20 cellular contexts compared by ENCODE assay signal in genomic region chr1:82269466-82269865, GRCh38.
DNase-seq lines count a peak whose midpoint lies in the region; ATAC-seq and TF ChIP-seq lines count a peak whose summit lies in the region.
"Had no signal": no experiment of that assay in that cellular context is flagged by ENCODE, and none has a peak within 500 bp of the region (broad histone marks: within the 10 kb centered on the region; RNA-seq: fewer than 3 reads in every experiment).

No MANE protein-coding gene starts in this region.

- H3K4me3 ChIP-seq in astrocyte of the spinal cord (ENCODE audit: low read depth, low read length), result no peak overlapping the region
- no peak overlapping the region for H3K4me3 ChIP-seq in foreskin fibroblast (ENCODE audit: low read depth in 1 of 2, low read length in 2 of 2)
- H3K4me3 ChIP-seq in mucosa of descending colon, result no peak overlapping the region
- H3K4me3 ChIP-seq: esophagus muscularis mucosa, pancreas, smooth muscle cell had no signal

- peak; percentile 41 for DNase-seq in HPDE6-E6E7 (ENCODE audit: extremely low spot score)
- peak; percentile 33 for DNase-seq in astrocyte of the spinal cord (ENCODE audit: low read depth, low spot score)
- peak; percentile 35 to 74 for DNase-seq in foreskin fibroblast
- peak; percentile 84 for DNase-seq in renal cortical epithelial cell (ENCODE audit: low read depth)
- DNase-seq in G401 (ENCODE audit: low spot score), result no peak
- no peak for DNase-seq in kidney glomerular epithelial cell (lab: John Stamatoyannopoulos, UW)
- DNase-seq in mucosa of descending colon, result no peak
- DNase-seq in NCI-H1092 treated with DMSO at 0.1 percent for 48 hours (lab: John Stamatoyannopoulos, UW), result no peak
- DNase-seq: activated CD4-positive, alpha-beta memory T cell treated with anti-CD3 and anti-CD28 coated beads, Interleukin-2, amount 10 ng/mL, durations not matched to agents 7 days and 5 days; C1 segment of cervical spinal cord; cortex of kidney; DMS79; KG1; NCI-H1417 treated with DMSO at 0.1 percent for 48 hours; NCI-H446 treated with DMSO at 0.1 percent for 48 hours; pancreas; stimulated activated naive CD4-positive, alpha-beta T cell treated with Interleukin-2 at 50 U/mL for 16 hours had no signal

- no peaks in the 10 kb centered on the region for H3K36me3 ChIP-seq in mucosa of descending colon (ENCODE audit: low read depth)
- H3K36me3 ChIP-seq: esophagus muscularis mucosa, pancreas had no signal

- ATAC-seq in mucosa of descending colon, result no peak
- ATAC-seq: HCT116, pancreas had no signal

- in situ Hi-C loops in astrocyte of the spinal cord (cut with HindIII; ENCODE audit: low sequenced_read_pairs) (no loop called here), G401 (cut with HindIII; ENCODE audit: low sequenced_read_pairs) (no loop called here)

- H3K9me3 ChIP-seq in mucosa of descending colon, result no peaks in the 10 kb centered on the region
- H3K9me3 ChIP-seq: esophagus muscularis mucosa, pancreas had no signal

- H3K4me1 ChIP-seq in mucosa of descending colon (ENCODE audit: low read depth), result no peaks in the 10 kb centered on the region
- H3K4me1 ChIP-seq: pancreas had no signal

- TF ChIP-seq CTCF in astrocyte of the spinal cord (IDR thresholded peaks at IDR 0.05; ENCODE audit: low read depth, low read length) (no peak), foreskin fibroblast (IDR thresholded peaks at IDR 0.05; ENCODE audit: low read depth, low read length) (no peak), mucosa of descending colon (IDR thresholded peaks at IDR 0.05) (no peak)

- intact Hi-C loops in mucosa of descending colon (cut with DNase I, micrococcal nuclease), result no loop called here

Comparison
In these comparisons a context has a peak if more than half of its experiments do, and no peak if none do; other contexts are left out.
1. DNase-seq: peak in HPDE6-E6E7 (single experiment), astrocyte of the spinal cord (single experiment), foreskin fibroblast (2 of 2) and renal cortical epithelial cell (single experiment); none in G401 (single experiment), kidney glomerular epithelial cell (single experiment), mucosa of descending colon (0 of 3) and NCI-H1092 treated with DMSO at 0.1 percent for 48 hours (single experiment).